ENCODE assay signal across 8 cellular contexts in genomic region chr19:38004505-38005223, GRCh38.
A peak's percentile ranks its signal among the peaks of the same experiment; 100 is the strongest.
DNase-seq lines count a peak whose midpoint lies in the region; ATAC-seq, FAIRE-seq and TF ChIP-seq lines count a peak whose summit lies in the region.

No MANE protein-coding gene starts in this region.

- TF ChIP-seq CTCF in A549 (IDR thresholded peaks at IDR 0.05): no peak
- no peak for TF ChIP-seq CTCF in GM13977 (IDR thresholded peaks at IDR 0.05; ENCODE audit: extremely low read depth, insufficient read depth, missing control alignments)
- TF ChIP-seq CTCF in VCaP (conservative IDR thresholded peaks at IDR 0.05): no peak
- no peak for TF ChIP-seq CTCF in neutrophil (IDR thresholded peaks at IDR 0.05)

- CTCF ChIA-PET in A549 (lab: Yijun Ruan, JAX): interaction anchor here (0.5 to 26.6 kb wide), 11 partner anchors 13 to 1436 kb away, joined by 3 to 391 read pairs (median 4); partner anchors contain the start of genes SIPA1L3 and WDR87

- H3K27ac ChIP-seq in A549 (peak overlapping the region; percentile 30 to 61), VCaP (peak overlapping the region; percentile 97), neutrophil (peak overlapping the region; percentile 44)

- peak overlapping the region; percentile 54 for H3K4me2 ChIP-seq in A549

- H3K36me3 ChIP-seq in neutrophil: no peaks in the 10 kb centered on the region

- 63% methylated on average over 15 of the region's 15 CpGs for WGBS in A549 (ENCODE audit: missing lambda C conversion rate)

- in situ Hi-C loops in GM13977 (cut with MboI; ENCODE audit: low pct_unique_long_range_greater_than_20kb, low sequenced_read_pairs, unreplicated experiment): no loop called here

- peak; percentile 83 to 89 for ATAC-seq in A549
- ATAC-seq in HG02763 (IDR thresholded peaks at IDR 0.05; ENCODE audit: unreplicated experiment): peak; percentile 78

- H3K4me3 ChIP-seq in A549 (no peak overlapping the region), neutrophil (ENCODE audit: low read depth in 1 of 2, low read length in 1 of 2) (peak overlapping the region; percentile 51 to 61)

- H3K4me1 ChIP-seq in A549 (peaks cover 40% of the 10 kb centered on the region), neutrophil (ENCODE audit: control insufficient read depth in 1 of 2, insufficient read depth in 1 of 2, low read depth in 1 of 2, low read length in 1 of 2) (peaks cover 18 to 22% of the 10 kb centered on the region in 2 experiments)

- H3K9me3 ChIP-seq in A549 (no peaks in the 10 kb centered on the region), neutrophil (no peaks in the 10 kb centered on the region)

- FAIRE-seq in A549 (lab: Jason Lieb, UNC): peak; percentile 98

- POLR2A ChIA-PET in A549 (lab: Yijun Ruan, JAX): interaction anchor here (0.6 to 2.2 kb wide), 3 partner anchors 71 to 293 kb away, joined by 3 to 13 read pairs (median 3); no protein-coding TSS in a partner anchor

- no peak for TF ChIP-seq RAD21 in A549 (conservative IDR thresholded peaks at IDR 0.05 in 1 of 2, IDR thresholded peaks at IDR 0.05 in 1 of 2)

- DNase-seq in A549 (ENCODE audit: low read depth in 1 of 2, low spot score in 1 of 2): peak; percentile 90 to 91
- peak; percentile 67 for DNase-seq in GM13977 (ENCODE audit: low spot score)
- DNase-seq in NCI-H1694 treated with DMSO at 0.1 percent for 48 hours (lab: John Stamatoyannopoulos, UW): peak; percentile 99
- peak; percentile 97 for DNase-seq in glomerular visceral epithelial cell (ENCODE audit: extremely low spot score)
- DNase-seq in activated CD8-positive, alpha-beta memory T cell treated with anti-CD3 and anti-CD28 coated beads for 24 hours: no peak

- no peaks in the 10 kb centered on the region for H3K27me3 ChIP-seq in neutrophil

- TF ChIP-seq EP300 in A549 (IDR thresholded peaks at IDR 0.05): no peak

- no peak for TF ChIP-seq POLR2A in A549 (IDR thresholded peaks at IDR 0.05; ENCODE audit: low read length)

TF ChIP-seq in A549, 52 proteins besides CTCF, POLR2A, EP300 and RAD21:
- TF ChIP-seq CEBPB (IDR thresholded peaks at IDR 0.05) (peak in 1 of 2 experiments; percentile 82; a peak in 3 of 4 replicates), FOSB (CRISPR knock-in tag; IDR thresholded peaks at IDR 0.05) (no peak), HOXB13 (CRISPR knock-in tag; IDR thresholded peaks at IDR 0.05; ENCODE audit: low read depth) (no peak), ATOH8 (CRISPR knock-in tag; IDR thresholded peaks at IDR 0.05; ENCODE audit: low read depth) (0 out of 2 replicates have a peak, but pooled peaks have one; percentile 10), HMGXB4 (CRISPR knock-in tag; IDR thresholded peaks at IDR 0.05; ENCODE audit: borderline replicate concordance) (no peak), ZC3H11A (IDR thresholded peaks at IDR 0.05) (no peak), ZFP36 (IDR thresholded peaks at IDR 0.05; ENCODE audit: borderline replicate concordance, partially characterized antibody) (no peak), RFX5 (IDR thresholded peaks at IDR 0.05) (no peak; the same call in 1 of the 2 replicates), USF2 (IDR thresholded peaks at IDR 0.05) (peak; percentile 91), NR3C1 (IDR thresholded peaks at IDR 0.05) (no peak)

Comparison
In these comparisons a context has a peak if more than half of its experiments do, and no peak if none do; other contexts are left out.
1. H3K27ac ChIP-seq: peak in every context shown above with its lines; median percentile 97 in VCaP; 46 in A549; 44 in neutrophil.